1 cellular context compared by ENCODE assay signal in the genomic region with DNA sequence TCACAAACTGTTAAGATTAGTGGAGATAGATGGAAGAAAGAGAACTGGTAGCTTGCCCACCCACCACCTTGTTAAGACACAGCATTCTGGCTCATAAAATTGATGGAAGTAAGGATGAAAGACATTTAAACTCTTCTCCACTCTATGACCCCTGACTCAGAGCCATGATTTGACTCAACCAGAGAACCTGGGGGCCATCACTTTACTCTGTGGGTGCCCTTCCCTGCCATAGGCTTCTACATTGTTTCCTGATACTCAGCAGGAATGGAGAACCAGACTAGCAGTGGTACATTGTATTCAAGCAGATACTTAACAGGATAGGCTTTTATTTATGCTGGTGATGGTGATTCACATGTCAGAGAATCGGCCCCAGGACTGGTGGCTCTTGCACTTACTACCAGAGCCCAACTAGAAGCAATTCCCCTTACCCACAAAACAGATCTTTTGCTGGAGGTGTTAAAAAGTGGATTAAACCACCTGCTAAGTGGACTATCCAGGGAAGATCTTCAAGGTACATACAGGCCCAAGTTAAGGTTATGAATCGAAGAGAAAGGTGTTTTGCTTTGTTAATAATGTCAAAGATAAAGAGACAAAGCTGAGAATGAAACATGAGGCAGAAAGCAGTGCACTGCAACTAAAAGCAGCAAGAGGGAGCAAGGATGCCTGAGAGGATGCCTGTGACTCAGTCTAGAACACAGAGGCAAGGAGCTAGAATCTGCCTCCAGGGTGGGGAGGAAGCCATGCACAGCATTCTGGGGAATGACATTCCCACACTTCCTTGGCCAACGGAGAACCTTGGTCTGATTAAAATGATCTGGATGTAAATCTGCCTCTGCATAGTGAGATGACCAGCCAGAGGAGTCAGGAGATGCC.
TF ChIP-seq lines count a peak whose summit lies in the region.

No MANE protein-coding gene starts in this region.

TF ChIP-seq in WTC11, 78 proteins besides CTCF, POLR2A, EP300 and RAD21 (continued from another document):
- TF ChIP-seq, protein P1, sequence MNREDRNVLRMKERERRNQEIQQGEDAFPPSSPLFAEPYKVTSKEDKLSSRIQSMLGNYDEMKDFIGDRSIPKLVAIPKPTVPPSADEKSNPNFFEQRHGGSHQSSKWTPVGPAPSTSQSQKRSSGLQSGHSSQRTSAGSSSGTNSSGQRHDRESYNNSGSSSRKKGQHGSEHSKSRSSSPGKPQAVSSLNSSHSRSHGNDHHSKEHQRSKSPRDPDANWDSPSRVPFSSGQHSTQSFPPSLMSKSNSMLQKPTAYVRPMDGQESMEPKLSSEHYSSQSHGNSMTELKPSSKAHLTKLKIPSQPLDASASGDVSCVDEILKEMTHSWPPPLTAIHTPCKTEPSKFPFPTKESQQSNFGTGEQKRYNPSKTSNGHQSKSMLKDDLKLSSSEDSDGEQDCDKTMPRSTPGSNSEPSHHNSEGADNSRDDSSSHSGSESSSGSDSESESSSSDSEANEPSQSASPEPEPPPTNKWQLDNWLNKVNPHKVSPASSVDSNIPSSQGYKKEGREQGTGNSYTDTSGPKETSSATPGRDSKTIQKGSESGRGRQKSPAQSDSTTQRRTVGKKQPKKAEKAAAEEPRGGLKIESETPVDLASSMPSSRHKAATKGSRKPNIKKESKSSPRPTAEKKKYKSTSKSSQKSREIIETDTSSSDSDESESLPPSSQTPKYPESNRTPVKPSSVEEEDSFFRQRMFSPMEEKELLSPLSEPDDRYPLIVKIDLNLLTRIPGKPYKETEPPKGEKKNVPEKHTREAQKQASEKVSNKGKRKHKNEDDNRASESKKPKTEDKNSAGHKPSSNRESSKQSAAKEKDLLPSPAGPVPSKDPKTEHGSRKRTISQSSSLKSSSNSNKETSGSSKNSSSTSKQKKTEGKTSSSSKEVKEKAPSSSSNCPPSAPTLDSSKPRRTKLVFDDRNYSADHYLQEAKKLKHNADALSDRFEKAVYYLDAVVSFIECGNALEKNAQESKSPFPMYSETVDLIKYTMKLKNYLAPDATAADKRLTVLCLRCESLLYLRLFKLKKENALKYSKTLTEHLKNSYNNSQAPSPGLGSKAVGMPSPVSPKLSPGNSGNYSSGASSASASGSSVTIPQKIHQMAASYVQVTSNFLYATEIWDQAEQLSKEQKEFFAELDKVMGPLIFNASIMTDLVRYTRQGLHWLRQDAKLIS (CRISPR knock-in tag; IDR thresholded peaks at IDR 0.05; ENCODE audit: borderline replicate concordance): no peak
- no peak for TF ChIP-seq SMAD4 (CRISPR knock-in tag; IDR thresholded peaks at IDR 0.05)
- no peak for TF ChIP-seq TEAD1 (CRISPR knock-in tag; IDR thresholded peaks at IDR 0.05)
- no peak for TF ChIP-seq NFE2L1 (CRISPR knock-in tag; IDR thresholded peaks at IDR 0.05)
- TF ChIP-seq GTF2I (CRISPR knock-in tag; conservative IDR thresholded peaks at IDR 0.05): no peak
- TF ChIP-seq, protein P2, sequence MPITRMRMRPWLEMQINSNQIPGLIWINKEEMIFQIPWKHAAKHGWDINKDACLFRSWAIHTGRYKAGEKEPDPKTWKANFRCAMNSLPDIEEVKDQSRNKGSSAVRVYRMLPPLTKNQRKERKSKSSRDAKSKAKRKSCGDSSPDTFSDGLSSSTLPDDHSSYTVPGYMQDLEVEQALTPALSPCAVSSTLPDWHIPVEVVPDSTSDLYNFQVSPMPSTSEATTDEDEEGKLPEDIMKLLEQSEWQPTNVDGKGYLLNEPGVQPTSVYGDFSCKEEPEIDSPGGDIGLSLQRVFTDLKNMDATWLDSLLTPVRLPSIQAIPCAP (CRISPR knock-in tag; IDR thresholded peaks at IDR 0.05): no peak
- TF ChIP-seq FOXK1 (CRISPR knock-in tag; IDR thresholded peaks at IDR 0.05): no peak
- TF ChIP-seq FOXJ3 (CRISPR knock-in tag; IDR thresholded peaks at IDR 0.05; ENCODE audit: borderline replicate concordance): no peak
- TF ChIP-seq, protein P3, sequence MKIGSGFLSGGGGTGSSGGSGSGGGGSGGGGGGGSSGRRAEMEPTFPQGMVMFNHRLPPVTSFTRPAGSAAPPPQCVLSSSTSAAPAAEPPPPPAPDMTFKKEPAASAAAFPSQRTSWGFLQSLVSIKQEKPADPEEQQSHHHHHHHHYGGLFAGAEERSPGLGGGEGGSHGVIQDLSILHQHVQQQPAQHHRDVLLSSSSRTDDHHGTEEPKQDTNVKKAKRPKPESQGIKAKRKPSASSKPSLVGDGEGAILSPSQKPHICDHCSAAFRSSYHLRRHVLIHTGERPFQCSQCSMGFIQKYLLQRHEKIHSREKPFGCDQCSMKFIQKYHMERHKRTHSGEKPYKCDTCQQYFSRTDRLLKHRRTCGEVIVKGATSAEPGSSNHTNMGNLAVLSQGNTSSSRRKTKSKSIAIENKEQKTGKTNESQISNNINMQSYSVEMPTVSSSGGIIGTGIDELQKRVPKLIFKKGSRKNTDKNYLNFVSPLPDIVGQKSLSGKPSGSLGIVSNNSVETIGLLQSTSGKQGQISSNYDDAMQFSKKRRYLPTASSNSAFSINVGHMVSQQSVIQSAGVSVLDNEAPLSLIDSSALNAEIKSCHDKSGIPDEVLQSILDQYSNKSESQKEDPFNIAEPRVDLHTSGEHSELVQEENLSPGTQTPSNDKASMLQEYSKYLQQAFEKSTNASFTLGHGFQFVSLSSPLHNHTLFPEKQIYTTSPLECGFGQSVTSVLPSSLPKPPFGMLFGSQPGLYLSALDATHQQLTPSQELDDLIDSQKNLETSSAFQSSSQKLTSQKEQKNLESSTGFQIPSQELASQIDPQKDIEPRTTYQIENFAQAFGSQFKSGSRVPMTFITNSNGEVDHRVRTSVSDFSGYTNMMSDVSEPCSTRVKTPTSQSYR (CRISPR knock-in tag; IDR thresholded peaks at IDR 0.05): no peak
- TF ChIP-seq NFYB (CRISPR knock-in tag; conservative IDR thresholded peaks at IDR 0.05; ENCODE audit: low read depth): no peak
